ENCODE assay signal across 8 cellular contexts in genomic region chr17:9239821-9240658, GRCh38.
A peak's percentile ranks its signal among the peaks of the same experiment; 100 is the strongest.
DNase-seq lines count a peak whose midpoint lies in the region; TF ChIP-seq lines count a peak whose summit lies in the region.

No MANE protein-coding gene starts in this region.

- no peaks in the 10 kb centered on the region for H3K27me3 ChIP-seq in mononuclear cell (ENCODE audit: insufficient read depth, low read length)

- peak overlapping the region; percentile 51 for H3K4me3 ChIP-seq in AG04449 (ENCODE audit: low read depth, low read length)
- H3K4me3 ChIP-seq in mononuclear cell (ENCODE audit: low read length) = peak overlapping the region; percentile 30

- H3K4me1 ChIP-seq in mononuclear cell (ENCODE audit: insufficient read depth, low read length) = peaks cover 16% of the 10 kb centered on the region

- CTCF ChIA-PET in AG04449 (lab: Yijun Ruan, JAX) = no interaction called here

- TF ChIP-seq CTCF in AG04449 (IDR thresholded peaks at IDR 0.05; ENCODE audit: insufficient read depth, low read length, missing control alignments) (no peak), GM20000 (IDR thresholded peaks at IDR 0.05; ENCODE audit: extremely low read depth, missing control alignments) (no peak)

- no peaks in the 10 kb centered on the region for H3K9me3 ChIP-seq in mononuclear cell (ENCODE audit: low read depth, low read length)

- DNase-seq in AG04449 (ENCODE audit: low read depth, low spot score) (no peak), GM20000 (ENCODE audit: low spot score) (peak; percentile 97), NCI-H460 (ENCODE audit: extremely low read depth, low read depth) (peak; percentile 60), activated T-cell treated with anti-CD3 and anti-CD28 coated beads for 4 hours (peak; percentile 49), epidermal melanocyte (ENCODE audit: insufficient read length, low spot score) (peak; percentile 76), SHP77 treated with DMSO at 0.1 percent for 48 hours (lab: John Stamatoyannopoulos, UW) (no peak)
- DNase-seq in stimulated activated CD8-positive, alpha-beta memory T cell treated with anti-CD3 and anti-CD28 coated beads, Interleukin-4, amount 100 ng/mL, for 1 hour (ENCODE audit: low read depth in 2 of 2, low spot score in 1 of 2) = peak; percentile 28 to 46

- POLR2A ChIA-PET in AG04449 (lab: Yijun Ruan, JAX) = no interaction called here

Comparison
In these comparisons a context has a peak if more than half of its experiments do, and no peak if none do; other contexts are left out.
1. DNase-seq: peak in GM20000 (single experiment), NCI-H460 (single experiment), activated T-cell treated with anti-CD3 and anti-CD28 coated beads for 4 hours (single experiment), epidermal melanocyte (single experiment) and stimulated activated CD8-positive, alpha-beta memory T cell treated with anti-CD3 and anti-CD28 coated beads, Interleukin-4, amount 100 ng/mL, for 1 hour (2 of 2); none in AG04449 (single experiment) and SHP77 treated with DMSO at 0.1 percent for 48 hours (single experiment).